1 cellular context compared by ENCODE assay signal in the genomic region with DNA sequence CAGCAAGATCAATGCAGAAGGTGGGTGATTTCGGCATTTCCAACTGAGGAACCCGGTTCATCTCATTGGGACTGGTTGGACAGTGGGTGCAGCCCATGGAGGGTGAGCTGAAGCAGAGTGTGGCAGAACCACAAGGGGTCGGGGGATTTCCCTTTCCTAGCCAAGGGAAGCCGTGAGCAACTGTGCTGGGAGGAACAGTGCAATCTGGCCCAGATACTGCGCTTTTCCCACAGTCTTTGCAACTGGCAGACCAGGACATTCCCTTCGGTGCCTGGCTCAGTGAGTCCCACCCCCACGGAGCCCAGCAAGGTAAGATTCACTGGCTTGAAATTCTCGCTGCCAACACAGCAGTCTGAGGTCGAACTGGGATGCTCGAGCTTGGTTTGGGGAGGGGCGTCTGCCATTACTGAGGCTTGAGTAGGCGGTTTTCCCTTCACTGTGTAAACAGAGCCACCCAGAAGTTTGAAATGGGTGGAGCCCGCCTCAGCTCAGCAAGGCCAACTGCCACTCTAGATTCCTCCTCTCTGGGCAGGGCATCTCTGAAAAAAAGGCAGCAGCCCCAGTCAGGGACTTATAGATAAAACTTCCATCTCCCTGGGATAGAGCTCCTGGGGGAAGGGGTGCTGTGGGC.
TF ChIP-seq lines count a peak whose summit lies in the region.

No MANE protein-coding gene starts in this region.

TF ChIP-seq in WTC11, 78 proteins besides CTCF, POLR2A, EP300 and RAD21 (continued from another document):
- TF ChIP-seq, protein P1, sequence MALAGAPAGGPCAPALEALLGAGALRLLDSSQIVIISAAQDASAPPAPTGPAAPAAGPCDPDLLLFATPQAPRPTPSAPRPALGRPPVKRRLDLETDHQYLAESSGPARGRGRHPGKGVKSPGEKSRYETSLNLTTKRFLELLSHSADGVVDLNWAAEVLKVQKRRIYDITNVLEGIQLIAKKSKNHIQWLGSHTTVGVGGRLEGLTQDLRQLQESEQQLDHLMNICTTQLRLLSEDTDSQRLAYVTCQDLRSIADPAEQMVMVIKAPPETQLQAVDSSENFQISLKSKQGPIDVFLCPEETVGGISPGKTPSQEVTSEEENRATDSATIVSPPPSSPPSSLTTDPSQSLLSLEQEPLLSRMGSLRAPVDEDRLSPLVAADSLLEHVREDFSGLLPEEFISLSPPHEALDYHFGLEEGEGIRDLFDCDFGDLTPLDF (CRISPR knock-in tag; IDR thresholded peaks at IDR 0.05) = no peak
- TF ChIP-seq ZMAT4 (CRISPR knock-in tag; IDR thresholded peaks at IDR 0.05) (no peak), ZNF396 (CRISPR knock-in tag; IDR thresholded peaks at IDR 0.05; ENCODE audit: borderline replicate concordance) (no peak), PRDM15 (CRISPR knock-in tag; IDR thresholded peaks at IDR 0.05) (no peak), HMGA2 (CRISPR knock-in tag; IDR thresholded peaks at IDR 0.05) (no peak), SMAD3 (CRISPR knock-in tag; IDR thresholded peaks at IDR 0.05; ENCODE audit: borderline replicate concordance) (no peak), SP1 (CRISPR knock-in tag; conservative IDR thresholded peaks at IDR 0.05) (no peak), NR1H2 (CRISPR knock-in tag; IDR thresholded peaks at IDR 0.05) (no peak)
- TF ChIP-seq, protein P2, sequence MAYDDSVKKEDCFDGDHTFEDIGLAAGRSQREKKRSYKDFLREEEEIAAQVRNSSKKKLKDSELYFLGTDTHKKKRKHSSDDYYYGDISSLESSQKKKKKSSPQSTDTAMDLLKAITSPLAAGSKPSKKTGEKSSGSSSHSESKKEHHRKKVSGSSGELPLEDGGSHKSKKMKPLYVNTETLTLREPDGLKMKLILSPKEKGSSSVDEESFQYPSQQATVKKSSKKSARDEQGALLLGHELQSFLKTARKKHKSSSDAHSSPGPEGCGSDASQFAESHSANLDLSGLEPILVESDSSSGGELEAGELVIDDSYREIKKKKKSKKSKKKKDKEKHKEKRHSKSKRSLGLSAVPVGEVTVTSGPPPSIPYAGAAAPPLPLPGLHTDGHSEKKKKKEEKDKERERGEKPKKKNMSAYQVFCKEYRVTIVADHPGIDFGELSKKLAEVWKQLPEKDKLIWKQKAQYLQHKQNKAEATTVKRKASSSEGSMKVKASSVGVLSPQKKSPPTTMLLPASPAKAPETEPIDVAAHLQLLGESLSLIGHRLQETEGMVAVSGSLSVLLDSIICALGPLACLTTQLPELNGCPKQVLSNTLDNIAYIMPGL (CRISPR knock-in tag; IDR thresholded peaks at IDR 0.05) = no peak
- TF ChIP-seq, protein P3, sequence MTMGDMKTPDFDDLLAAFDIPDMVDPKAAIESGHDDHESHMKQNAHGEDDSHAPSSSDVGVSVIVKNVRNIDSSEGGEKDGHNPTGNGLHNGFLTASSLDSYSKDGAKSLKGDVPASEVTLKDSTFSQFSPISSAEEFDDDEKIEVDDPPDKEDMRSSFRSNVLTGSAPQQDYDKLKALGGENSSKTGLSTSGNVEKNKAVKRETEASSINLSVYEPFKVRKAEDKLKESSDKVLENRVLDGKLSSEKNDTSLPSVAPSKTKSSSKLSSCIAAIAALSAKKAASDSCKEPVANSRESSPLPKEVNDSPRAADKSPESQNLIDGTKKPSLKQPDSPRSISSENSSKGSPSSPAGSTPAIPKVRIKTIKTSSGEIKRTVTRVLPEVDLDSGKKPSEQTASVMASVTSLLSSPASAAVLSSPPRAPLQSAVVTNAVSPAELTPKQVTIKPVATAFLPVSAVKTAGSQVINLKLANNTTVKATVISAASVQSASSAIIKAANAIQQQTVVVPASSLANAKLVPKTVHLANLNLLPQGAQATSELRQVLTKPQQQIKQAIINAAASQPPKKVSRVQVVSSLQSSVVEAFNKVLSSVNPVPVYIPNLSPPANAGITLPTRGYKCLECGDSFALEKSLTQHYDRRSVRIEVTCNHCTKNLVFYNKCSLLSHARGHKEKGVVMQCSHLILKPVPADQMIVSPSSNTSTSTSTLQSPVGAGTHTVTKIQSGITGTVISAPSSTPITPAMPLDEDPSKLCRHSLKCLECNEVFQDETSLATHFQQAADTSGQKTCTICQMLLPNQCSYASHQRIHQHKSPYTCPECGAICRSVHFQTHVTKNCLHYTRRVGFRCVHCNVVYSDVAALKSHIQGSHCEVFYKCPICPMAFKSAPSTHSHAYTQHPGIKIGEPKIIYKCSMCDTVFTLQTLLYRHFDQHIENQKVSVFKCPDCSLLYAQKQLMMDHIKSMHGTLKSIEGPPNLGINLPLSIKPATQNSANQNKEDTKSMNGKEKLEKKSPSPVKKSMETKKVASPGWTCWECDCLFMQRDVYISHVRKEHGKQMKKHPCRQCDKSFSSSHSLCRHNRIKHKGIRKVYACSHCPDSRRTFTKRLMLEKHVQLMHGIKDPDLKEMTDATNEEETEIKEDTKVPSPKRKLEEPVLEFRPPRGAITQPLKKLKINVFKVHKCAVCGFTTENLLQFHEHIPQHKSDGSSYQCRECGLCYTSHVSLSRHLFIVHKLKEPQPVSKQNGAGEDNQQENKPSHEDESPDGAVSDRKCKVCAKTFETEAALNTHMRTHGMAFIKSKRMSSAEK (CRISPR knock-in tag; IDR thresholded peaks at IDR 0.05; ENCODE audit: borderline replicate concordance) = no peak
TF ChIP-seq in WTC11: peak in this region for 0.
